Comparison of ENCODE assay signal across 1 cellular context in genomic region chr14:64990291-64990690, GRCh38.
TF ChIP-seq lines count a peak whose summit lies in the region.

No MANE protein-coding gene starts in this region.

TF ChIP-seq in GM12878, 131 proteins besides CTCF, POLR2A, EP300 and RAD21:
- TF ChIP-seq RAD51 (IDR thresholded peaks at IDR 0.05) = peak; percentile 31; the same call in 1 of the 2 replicates
- TF ChIP-seq CBFB (IDR thresholded peaks at IDR 0.05; ENCODE audit: low read depth) = 0 out of 2 replicates have a peak, but pooled peaks have one; percentile 23
- peak; percentile 25; the same call in 1 of the 2 replicates for TF ChIP-seq RUNX3 (IDR thresholded peaks at IDR 0.05; ENCODE audit: low read length)
- no peak for TF ChIP-seq CREM (IDR thresholded peaks at IDR 0.05; ENCODE audit: low read depth)
- no peak for TF ChIP-seq BCL11A (IDR thresholded peaks at IDR 0.05; ENCODE audit: low read depth, low read length)
- TF ChIP-seq ELK1 (IDR thresholded peaks at IDR 0.05; ENCODE audit: low read depth, low read length) = no peak
- no peak for TF ChIP-seq BCLAF1 (IDR thresholded peaks at IDR 0.05)
- TF ChIP-seq CEBPB (IDR thresholded peaks at IDR 0.05; ENCODE audit: borderline replicate concordance in 1 of 2, low read depth in 2 of 2, low read length in 2 of 2) = no peak
- TF ChIP-seq SUZ12 (IDR thresholded peaks at IDR 0.05; ENCODE audit: unreplicated experiment) = no peak
- 0 out of 4 replicates have a peak, but pooled peaks of 1 of the 2 experiments have one; percentile 13 for TF ChIP-seq BHLHE40 (IDR thresholded peaks at IDR 0.05; ENCODE audit: borderline replicate concordance in 1 of 2, low read depth in 2 of 2, low read length in 1 of 2)
- TF ChIP-seq HDGF (IDR thresholded peaks at IDR 0.05) = no peak
- TF ChIP-seq EZH2 (IDR thresholded peaks at IDR 0.05; ENCODE audit: borderline replicate concordance, control insufficient read depth, low read depth, low read length) = no peak
- no peak for TF ChIP-seq ATF3 (IDR thresholded peaks at IDR 0.05; ENCODE audit: borderline replicate concordance, extremely low read depth, low read depth, low read length)
- 0 out of 2 replicates have a peak, but pooled peaks have one; percentile 13 for TF ChIP-seq IKZF1 (conservative IDR thresholded peaks at IDR 0.05)
- peak; percentile 39 for TF ChIP-seq USF1 (IDR thresholded peaks at IDR 0.05; ENCODE audit: borderline replicate concordance, extremely low read length, insufficient read depth, low read depth, low read length)
- no peak for TF ChIP-seq TCF12 (IDR thresholded peaks at IDR 0.05; ENCODE audit: low read depth, low read length)
- TF ChIP-seq SKIL (IDR thresholded peaks at IDR 0.05; ENCODE audit: low read depth, poor library complexity, severe bottlenecking) = no peak
- no peak for TF ChIP-seq TCF3 (IDR thresholded peaks at IDR 0.05; ENCODE audit: borderline replicate concordance, insufficient read depth, low read depth, low read length)
- no peak for TF ChIP-seq SPI1 (IDR thresholded peaks at IDR 0.05; ENCODE audit: borderline replicate concordance, insufficient read depth, low read depth, low read length)
TF ChIP-seq in GM12878: peak in this region for 6.
